ENCODE assay signal across 18 cellular contexts in genomic region chr9:132094314-132094791, GRCh38. TPM values are rescaled to one million over a fixed set of nuclear protein-coding genes. Genes with fewer than 3 reads are reported as not detected.
DNase-seq lines count a peak whose midpoint lies in the region; ATAC-seq, FAIRE-seq and TF ChIP-seq lines count a peak whose summit lies in the region.
"Had no signal": no experiment of that assay in that cellular context is flagged by ENCODE, and none has a peak within 500 bp of the region (broad histone marks: within the 10 kb centered on the region; RNA-seq: fewer than 3 reads in every experiment).

No MANE protein-coding gene starts in this region.

- POLR2A ChIA-PET in CD8-positive, alpha-beta T cell (lab: Charles Lee), result no interaction called here

- intact Hi-C loops in cardiac septum (cut with DNase I), result no loop called here
- intact Hi-C loops in thyroid gland (cut with DNase I), result no loop called here
- intact Hi-C loops in CD8-positive, alpha-beta T cell (cut with DNase I, micrococcal nuclease), result no loop called here

- H3K4me1 Mint-ChIP-seq in CD8-positive, alpha-beta T cell (ENCODE audit: low read depth), result no peaks in the 10 kb centered on the region

- no peak for TF ChIP-seq CTCF in bronchial epithelial cell (IDR thresholded peaks at IDR 0.05; ENCODE audit: insufficient read depth, low read length, severe bottlenecking)
- no peak for TF ChIP-seq CTCF in thyroid gland (IDR thresholded peaks at IDR 0.05)
- TF ChIP-seq CTCF in CD8-positive, alpha-beta T cell (IDR thresholded peaks at IDR 0.05), result no peak

- WGBS in thyroid gland, 2 donors, result 64 to 70% methylated on average over 2 of the region's 2 CpGs

- H3K36me3 ChIP-seq in bronchial epithelial cell (ENCODE audit: control insufficient read depth, insufficient read depth, low read length) (no peaks in the 10 kb centered on the region), thyroid gland (no peaks in the 10 kb centered on the region)
- no peaks in the 10 kb centered on the region for H3K36me3 ChIP-seq in CD8-positive, alpha-beta T cell (ENCODE audit: insufficient read depth, low read length)
- H3K36me3 ChIP-seq: BLaER1 treated with 17β-estradiol and CSF1 and Interleukin-3, amounts not matched to agents 10 nM and 100 nM; cardiac muscle cell; heart left ventricle; suprapubic skin; WERI-Rb-1 had no signal

- no peak overlapping the region for H3K27ac Mint-ChIP-seq in CD8-positive, alpha-beta T cell

- DNase-seq in Daoy (ENCODE audit: low read depth) (peak; percentile 51), NCI-H446 treated with DMSO at 0.1 percent for 48 hours (lab: John Stamatoyannopoulos, UW) (peak; percentile 52), bronchial epithelial cell (ENCODE audit: low read depth) (peak; percentile 78), kidney tubule cell (ENCODE audit: low spot score) (peak; percentile 39), cardiac septum (ENCODE audit: low spot score) (no peak), thyroid gland (no peak)
- DNase-seq in CD8-positive, alpha-beta T cell, result no peak
- DNase-seq: DMS79 treated with DMSO at 0.1 percent for 48 hours; heart left ventricle; left cardiac atrium; NCI-H1417; stimulated activated CD4-positive, alpha-beta T cell treated with anti-CD3 and anti-CD28 coated beads, Interleukin-15, amount 100 ng/mL, for 24 hours; WERI-Rb-1 had no signal

- H3K36me3 Mint-ChIP-seq in CD8-positive, alpha-beta T cell, result no peaks in the 10 kb centered on the region

- H3K4me3 ChIP-seq in bronchial epithelial cell (ENCODE audit: low read depth, low read length), result no peak overlapping the region
- H3K4me3 ChIP-seq in thyroid gland (replicated peaks in 1 of 3), result no peak overlapping the region
- H3K4me3 ChIP-seq in CD8-positive, alpha-beta T cell (ENCODE audit: low read depth, low read length), result no peak overlapping the region
- H3K4me3 ChIP-seq: BLaER1 treated with 17β-estradiol and CSF1 and Interleukin-3, amounts not matched to agents 10 nM and 100 nM; cardiac muscle cell; GM12878; heart left ventricle; suprapubic skin had no signal

- peaks cover 2% of the 10 kb centered on the region for H3K27me3 ChIP-seq in bronchial epithelial cell (ENCODE audit: control insufficient read depth, insufficient read depth, low read length)
- H3K27me3 ChIP-seq in thyroid gland, result no peaks in the 10 kb centered on the region
- no peaks in the 10 kb centered on the region for H3K27me3 ChIP-seq in CD8-positive, alpha-beta T cell (ENCODE audit: insufficient read depth, low read length)
- H3K27me3 ChIP-seq: BLaER1 treated with 17β-estradiol and CSF1 and Interleukin-3, amounts not matched to agents 10 nM and 100 nM had no signal

- FAIRE-seq in bronchial epithelial cell (lab: Jason Lieb, UNC), result no peak
- FAIRE-seq: GM12878 had no signal

- no peak overlapping the region for H3K4me3 Mint-ChIP-seq in CD8-positive, alpha-beta T cell

- no peak overlapping the region for H3K27ac ChIP-seq in thyroid gland
- no peak overlapping the region for H3K27ac ChIP-seq in CD8-positive, alpha-beta T cell (ENCODE audit: low read depth, low read length)
- H3K27ac ChIP-seq: BLaER1 treated with 17β-estradiol and CSF1 and Interleukin-3, amounts not matched to agents 10 nM and 100 nM; cardiac muscle cell; heart left ventricle; suprapubic skin; WERI-Rb-1 had no signal

- no peaks in the 10 kb centered on the region for H3K4me1 ChIP-seq in thyroid gland
- no peaks in the 10 kb centered on the region for H3K4me1 ChIP-seq in CD8-positive, alpha-beta T cell (ENCODE audit: insufficient read depth, low read length)
- H3K4me1 ChIP-seq: BLaER1 treated with 17β-estradiol and CSF1 and Interleukin-3, amounts not matched to agents 10 nM and 100 nM; heart left ventricle; suprapubic skin had no signal

- H3K9me3 Mint-ChIP-seq in CD8-positive, alpha-beta T cell, result no peaks in the 10 kb centered on the region

- CTCF ChIA-PET in CD8-positive, alpha-beta T cell (lab: Charles Lee), result no interaction called here

- H3K9me3 ChIP-seq in thyroid gland, result no peaks in the 10 kb centered on the region
- H3K9me3 ChIP-seq in CD8-positive, alpha-beta T cell (ENCODE audit: low read length), result no peaks in the 10 kb centered on the region
- H3K9me3 ChIP-seq: heart left ventricle, suprapubic skin had no signal

- no peak for TF ChIP-seq POLR2A in thyroid gland (IDR thresholded peaks at IDR 0.05)

- peaks cover 45% of the 10 kb centered on the region for H3K27me3 Mint-ChIP-seq in CD8-positive, alpha-beta T cell (ENCODE audit: low read depth)

- ATAC-seq in CD8-positive, alpha-beta T cell, result no peak
- no peak for ATAC-seq in HG03039 (IDR thresholded peaks at IDR 0.05; ENCODE audit: unreplicated experiment)
- ATAC-seq: GM12878, heart left ventricle, left cardiac atrium had no signal

RNA-seq across cellular contexts. Expression of gene MED27, which starts 14.7 kb away (rescaled TPM):
- total RNA-seq in Daoy (2014; rRNA removed; shearing (Covaris generic)), result 65.6 and 76.4 TPM in 2 replicates
- total RNA-seq in bronchial epithelial cell (10.5 and 19.3 TPM in 2 replicates), cardiac septum (19.2 TPM), thyroid gland (10 to 100 TPM; 15.3 to 19.5 (median 16.7) TPM)
- 10 to 100 TPM; 17.8 to 18.6 TPM for total RNA-seq in CD8-positive, alpha-beta T cell

Comparison
In these comparisons a context has a peak if more than half of its experiments do, and no peak if none do; other contexts are left out.
1. DNase-seq: peak in Daoy (single experiment), NCI-H446 treated with DMSO at 0.1 percent for 48 hours (single experiment), bronchial epithelial cell (single experiment) and kidney tubule cell (single experiment); none in cardiac septum (single experiment), thyroid gland (0 of 2) and CD8-positive, alpha-beta T cell (0 of 7).